ENCODE assay signal across 2 cellular contexts in genomic region chrX:2485460-2485753, GRCh38.
TF ChIP-seq lines count a peak whose summit lies in the region.

No MANE protein-coding gene starts in this region.

TF ChIP-seq in GM23338, 12 proteins besides CTCF, POLR2A, EP300 and RAD21:
- TF ChIP-seq ZNF462 (CRISPR knock-in tag; IDR thresholded peaks at IDR 0.05) (no peak), ETS1 (IDR thresholded peaks at IDR 0.05) (no peak), ZNF114 (CRISPR knock-in tag; IDR thresholded peaks at IDR 0.05) (no peak), EZH2phosphoT487 (IDR thresholded peaks at IDR 0.05; ENCODE audit: unreplicated experiment) (no peak), ZNF331 (CRISPR knock-in tag; IDR thresholded peaks at IDR 0.05; ENCODE audit: low read depth) (no peak), STAT1 (IDR thresholded peaks at IDR 0.05; ENCODE audit: unreplicated experiment) (no peak), NANOG (IDR thresholded peaks at IDR 0.05; ENCODE audit: borderline replicate concordance) (no peak), POLR2AphosphoS5 (IDR thresholded peaks at IDR 0.05; ENCODE audit: low read depth) (no peak), EZH2 (IDR thresholded peaks at IDR 0.05; ENCODE audit: low read depth, unreplicated experiment) (no peak), JUNB (IDR thresholded peaks at IDR 0.05; ENCODE audit: unreplicated experiment) (no peak), CREB1 (CRISPR knock-in tag; IDR thresholded peaks at IDR 0.05; ENCODE audit: low read depth) (no peak), REST (IDR thresholded peaks at IDR 0.05; ENCODE audit: unreplicated experiment) (no peak)
TF ChIP-seq in GM23338: peak in this region for 0.

TF ChIP-seq in H1, 55 proteins besides CTCF, POLR2A, EP300 and RAD21:
- TF ChIP-seq TEAD4 (IDR thresholded peaks at IDR 0.05; ENCODE audit: low read depth, low read length) (no peak), ATF3 (IDR thresholded peaks at IDR 0.05; ENCODE audit: insufficient read depth, low read depth, low read length) (no peak), TAF1 (IDR thresholded peaks at IDR 0.05; ENCODE audit: low read depth, low read length) (no peak), USF2 (IDR thresholded peaks at IDR 0.05; ENCODE audit: low read length) (no peak), BACH1 (IDR thresholded peaks at IDR 0.05; ENCODE audit: low read length) (no peak), SIX5 (IDR thresholded peaks at IDR 0.05; ENCODE audit: low read depth, low read length) (no peak), E2F6 (IDR thresholded peaks at IDR 0.05) (no peak), CREB1 (IDR thresholded peaks at IDR 0.05) (no peak), CEBPB (IDR thresholded peaks at IDR 0.05; ENCODE audit: low read depth, low read length) (no peak), SIRT6 (IDR thresholded peaks at IDR 0.05; ENCODE audit: low read length) (no peak), SIN3A (conservative IDR thresholded peaks at IDR 0.05 in 1 of 2, IDR thresholded peaks at IDR 0.05 in 1 of 2; ENCODE audit: low read depth in 1 of 2, low read length in 2 of 2) (no peak), POU5F1 (IDR thresholded peaks at IDR 0.05; ENCODE audit: low read depth, low read length) (no peak)
